Comparison of ENCODE assay signal across 8 cellular contexts in the genomic region with DNA sequence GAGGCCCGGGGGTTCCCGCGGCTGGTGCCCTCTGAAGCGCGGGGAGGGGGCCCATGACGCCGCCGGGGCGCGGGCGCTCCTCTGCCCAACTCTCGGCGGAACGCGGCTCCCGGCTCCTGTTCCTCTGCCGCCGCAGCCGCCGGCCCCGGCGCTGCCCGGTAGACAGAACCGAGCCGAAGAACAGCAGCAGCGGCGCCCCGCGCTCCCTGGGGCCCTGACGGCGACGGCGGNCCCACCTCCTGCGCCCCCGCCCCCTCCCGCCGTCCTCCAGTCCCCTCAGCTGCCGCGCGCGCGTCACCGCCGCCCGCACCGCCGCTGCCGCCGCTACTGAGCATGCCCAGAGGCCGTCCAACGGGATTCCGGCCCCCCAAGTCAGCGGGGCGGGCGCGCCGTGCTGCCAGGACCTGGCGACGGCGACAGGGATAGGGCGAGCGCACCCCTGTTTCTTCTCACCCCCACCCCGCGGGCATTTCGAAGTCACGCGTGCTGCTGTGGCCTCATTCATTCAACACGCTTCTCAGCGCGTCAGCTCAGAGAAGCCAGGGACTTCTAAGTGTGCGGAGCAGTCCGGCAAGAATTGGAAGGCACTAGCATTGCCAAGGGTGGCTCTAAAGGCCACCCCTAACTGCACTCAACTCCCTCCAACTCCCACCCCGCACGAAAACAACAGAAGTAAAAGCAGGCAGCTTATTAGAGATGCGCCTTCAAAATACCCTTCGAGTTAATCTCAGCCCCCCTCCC. TPM values are rescaled to one million over a fixed set of nuclear protein-coding genes. Genes with fewer than 3 reads are reported as not detected.
DNase-seq lines count a peak whose midpoint lies in the region; ATAC-seq and TF ChIP-seq lines count a peak whose summit lies in the region.

A gene (minus strand): TSS at position 182 of the 741 bp plus-strand sequence. CDS start 283 bp downstream, outside the sequence.

- peak in 1 of 2 donors; percentile 47 for TF ChIP-seq POLR2A in lower leg skin (IDR thresholded peaks at IDR 0.05)

- intact Hi-C loops in lower leg skin (cut with DNase I; ENCODE audit: low total_unique reads), result loop anchor here (5.0 kb wide), 1 partner anchor 514 kb away; no protein-coding TSS in a partner anchor

- POLR2A ChIA-PET in BJ (lab: Charles Lee), result interaction anchor here (0.6 kb wide), 1 partner anchor 34 kb away, joined by 3 read pairs; no protein-coding TSS in a partner anchor

- no peak for TF ChIP-seq CTCF in BJ (IDR thresholded peaks at IDR 0.05; ENCODE audit: insufficient read depth, low read depth, low read length)
- no peak for TF ChIP-seq CTCF in lower leg skin (IDR thresholded peaks at IDR 0.05)

- no peaks in the 10 kb centered on the region for H3K27me3 ChIP-seq in BJ (ENCODE audit: control insufficient read depth, insufficient read depth, low read length)

- H3K36me3 ChIP-seq in BJ (ENCODE audit: control insufficient read depth, insufficient read depth, low read length), result no peaks in the 10 kb centered on the region

- peak; percentile 53 for ATAC-seq in HG03442 (IDR thresholded peaks at IDR 0.05; ENCODE audit: unreplicated experiment)

- CTCF ChIA-PET in BJ (lab: Yijun Ruan, JAX), result interaction anchor here (1.8 to 2.5 kb wide), 2 partner anchors 23 to 89 kb away, joined by 9 to 12 read pairs; no protein-coding TSS in a partner anchor

- peak within 1 kb of the TSS; percentile 99 for H3K4me3 ChIP-seq in BJ (ENCODE audit: low read depth, low read length)
- peak within 1 kb of the TSS; percentile 87 for H3K4me3 ChIP-seq in lower leg skin (ENCODE audit: low read depth, poor library complexity, severe bottlenecking)

- DNase-seq in BJ (ENCODE audit: low read depth) (peak; percentile 65), GM19240 (ENCODE audit: insufficient read length, low spot score) (peak; percentile 7), NCI-H748 (lab: John Stamatoyannopoulos, UW; ENCODE audit: unreplicated experiment) (peak; percentile 84), dermis blood vessel endothelial cell (peak; percentile 96), lower leg skin (ENCODE audit: low spot score in 2 of 2) (peak; percentile 90 to 98)
- peak; percentile 88 to 89 for DNase-seq in activated CD4-positive, alpha-beta T cell treated with anti-CD3 and anti-CD28 coated beads, Interleukin-2, amount 50 U/mL, for 4 hours
- DNase-seq in stimulated activated CD4-positive, alpha-beta T cell treated with anti-CD3 and anti-CD28 coated beads, Interleukin-4, amount 100 ng/mL, for 48 hours (ENCODE audit: low read depth in 2 of 2), result peak; percentile 89 to 93

- 0% methylated on average over 33 to 38 of the region's 76 CpGs for WGBS in lower leg skin, 2 donors

RNA-seq across cellular contexts. Expression of the gene that starts here (rescaled TPM):
- 0.81 and 1.9 TPM in 2 replicates for polyA plus RNA-seq in BJ (2011; rRNA removed)
- 1.1 and 1.6 TPM in 2 replicates for polyA minus RNA-seq in BJ (2011; rRNA and poly(A)+ RNA removed)
- total RNA-seq in dermis blood vessel endothelial cell (6.7 and 7.8 TPM in 2 replicates), lower leg skin (10 to 100 TPM in 2 of 4 donors, 1 to 10 TPM in 2; 8.8 to 13.4 (median 11.0) TPM)

Comparison
In these comparisons a context has a peak if more than half of its experiments do, and no peak if none do; other contexts are left out.
1. Peak in every context shown above with its lines: DNase-seq, ATAC-seq and H3K4me3 ChIP-seq.
2. DNase-seq: peak in every context shown above with its lines; median percentile 96 in dermis blood vessel endothelial cell; 94 in lower leg skin; 91 in stimulated activated CD4-positive, alpha-beta T cell treated with anti-CD3 and anti-CD28 coated beads, Interleukin-4, amount 100 ng/mL, for 48 hours; 88 in activated CD4-positive, alpha-beta T cell treated with anti-CD3 and anti-CD28 coated beads, Interleukin-2, amount 50 U/mL, for 4 hours; 84 in NCI-H748; 65 in BJ; 7 in GM19240.